In the genomic region with DNA sequence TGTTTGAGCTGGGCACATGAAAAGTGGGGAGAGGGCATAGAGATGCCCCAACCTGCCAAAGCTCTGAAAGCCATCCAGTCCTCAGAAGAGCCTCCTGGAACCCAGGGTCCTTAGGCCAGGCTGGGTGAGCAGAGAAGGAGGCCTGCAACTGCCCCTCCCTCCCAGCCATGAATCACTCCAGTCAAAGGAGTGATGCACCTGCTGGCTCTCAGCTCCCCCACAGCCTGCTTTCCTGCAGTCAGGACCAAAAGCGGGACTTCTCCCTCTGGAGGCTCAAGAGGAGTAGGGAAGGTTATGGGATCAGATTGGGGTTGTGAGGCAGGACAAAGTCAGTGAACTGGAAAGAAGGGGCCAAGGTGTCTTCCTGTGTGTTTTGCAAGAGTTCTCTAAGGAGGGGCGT, we compare ENCODE assay signal across 15 cellular contexts.
"Had no signal": no experiment of that assay in that cellular context is flagged by ENCODE, and none has a peak within 500 bp of the region (broad histone marks: within the 10 kb centered on the region; RNA-seq: fewer than 3 reads in every experiment).

No MANE protein-coding gene starts in this region.

- H3K4me1 ChIP-seq: esophagus squamous epithelium had no signal

- H3K36me3 ChIP-seq: esophagus squamous epithelium, ovary had no signal

- H3K27ac ChIP-seq: dorsolateral prefrontal cortex, esophagus squamous epithelium, ovary had no signal

- H3K4me3 ChIP-seq: dorsolateral prefrontal cortex, esophagus squamous epithelium, ovary had no signal

- DNase-seq: activated CD4-positive, alpha-beta T cell treated with anti-CD3 and anti-CD28 coated beads, Interleukin-2, amount 50 U/mL, for 4 hours; activated CD4-positive, CD25-positive, alpha-beta regulatory T cell treated with anti-CD3 and anti-CD28 coated beads, Interleukin-2, amount 50 U/mL, for 72 hours; activated CD8-positive, alpha-beta memory T cell treated with anti-CD3 and anti-CD28 coated beads, Interleukin-2, amount 10 ng/mL, durations not matched to agents 7 days and 5 days; activated gamma-delta T cell; activated naive CD8-positive, alpha-beta T cell treated with anti-CD3 and anti-CD28 coated beads for 36 hours; activated T-cell treated with anti-CD3 and anti-CD28 coated beads, Interleukin-2, amount 50 U/mL, for 48 hours; dorsolateral prefrontal cortex; esophagus squamous epithelium; foreskin fibroblast; left ventricle myocardium superior; mesenchymal stem cell; ovary; stimulated activated CD4-positive, alpha-beta T cell treated with anti-CD3 and anti-CD28 coated beads, Interleukin-2, amount 100 ng/mL, for 48 hours; stimulated activated naive CD4-positive, alpha-beta T cell treated with Interleukin-2 at 50 U/mL for 16 hours; trophoblast cell had no signal

- H3K27me3 ChIP-seq: ovary had no signal
